1 cellular context compared by ENCODE assay signal in genomic region chr13:79307866-79308298, GRCh38.
TF ChIP-seq lines count a peak whose summit lies in the region.

No MANE protein-coding gene starts in this region.

TF ChIP-seq in HCT116, 20 proteins besides CTCF, POLR2A, EP300 and RAD21 (continued from another document):
- TF ChIP-seq TCF7L2 (IDR thresholded peaks at IDR 0.05; ENCODE audit: borderline replicate concordance, extremely low read depth, insufficient read depth, insufficient read length) (no peak), ZBTB33 (IDR thresholded peaks at IDR 0.05; ENCODE audit: extremely low read depth, insufficient replicate concordance, low read length) (no peak), ATF3 (IDR thresholded peaks at IDR 0.05) (no peak), SP1 (IDR thresholded peaks at IDR 0.05; ENCODE audit: low read depth) (no peak), SIN3A (IDR thresholded peaks at IDR 0.05; ENCODE audit: low read depth) (no peak), EZH2phosphoT487 (IDR thresholded peaks at IDR 0.05; ENCODE audit: borderline replicate concordance) (no peak), JUND (IDR thresholded peaks at IDR 0.05) (no peak), POLR2AphosphoS5 (IDR thresholded peaks at IDR 0.05; ENCODE audit: low read depth, low read length) (no peak), CBX3 (IDR thresholded peaks at IDR 0.05; ENCODE audit: low read depth) (no peak)
